Comparison of ENCODE assay signal across 15 cellular contexts in the genomic region with DNA sequence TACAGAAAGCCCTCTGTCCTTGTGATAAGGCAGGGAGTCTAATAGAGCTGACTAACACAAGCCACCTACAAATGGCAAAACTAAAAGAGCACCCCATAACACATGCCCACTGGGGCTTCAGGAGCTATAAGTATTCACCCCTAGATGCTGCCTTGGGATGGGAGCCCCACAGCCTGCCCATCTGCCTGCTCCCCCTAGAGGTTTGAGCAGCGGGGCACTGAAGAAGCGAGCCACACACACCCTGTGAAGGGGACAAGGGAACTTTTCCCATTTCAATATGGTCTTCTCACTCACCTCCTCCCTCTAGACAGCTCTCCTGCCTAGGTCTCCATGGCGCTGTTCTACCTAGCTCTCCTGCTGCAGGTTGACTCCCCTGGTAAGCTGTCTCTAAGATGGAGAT.
DNase-seq lines count a peak whose midpoint lies in the region; ATAC-seq and TF ChIP-seq lines count a peak whose summit lies in the region.
"Had no signal": no experiment of that assay in that cellular context is flagged by ENCODE, and none has a peak within 500 bp of the region (broad histone marks: within the 10 kb centered on the region; RNA-seq: fewer than 3 reads in every experiment).

No MANE protein-coding gene starts in this region.

- peaks cover 2% of the 10 kb centered on the region for H3K9me3 Mint-ChIP-seq in activated CD4-positive, alpha-beta T cell treated with anti-CD3 and anti-CD28 coated beads, Interleukin-2, amount 10 ng/mL, durations not matched to agents 7 days and 5 days

- H3K4me2 ChIP-seq in OCI-LY1 (ENCODE audit: low read length): no peak overlapping the region

- no peak overlapping the region for H2AFZ ChIP-seq in OCI-LY1 (ENCODE audit: low read length)

- H3K9me3 ChIP-seq in BE2C: no peaks in the 10 kb centered on the region
- H3K9me3 ChIP-seq in OCI-LY1 (ENCODE audit: low read length): no peaks in the 10 kb centered on the region

- no peak overlapping the region for H3K9ac ChIP-seq in OCI-LY1 (ENCODE audit: low read length)

- no peak overlapping the region for H3K4me3 Mint-ChIP-seq in activated CD4-positive, alpha-beta T cell treated with anti-CD3 and anti-CD28 coated beads, Interleukin-2, amount 10 ng/mL, durations not matched to agents 7 days and 5 days

- H3K79me2 ChIP-seq in OCI-LY1 (ENCODE audit: insufficient read depth, low read length): no peaks in the 10 kb centered on the region

- H3K27ac ChIP-seq in OCI-LY1 (ENCODE audit: low read depth, low read length, poor library complexity, severe bottlenecking): no peak overlapping the region

- CTCF ChIA-PET in activated CD4-positive, alpha-beta T cell treated with anti-CD3 and anti-CD28 coated beads, Interleukin-2, amount 10 ng/mL, durations not matched to agents 7 days and 5 days (lab: Charles Lee): interaction anchor here (0.8 to 1.4 kb wide), 2 partner anchors 10 to 34 kb away, joined by 3 read pairs; no protein-coding TSS in a partner anchor

- DNase-seq in BE2C (no peak), fibroblast of villous mesenchyme (ENCODE audit: low read depth) (no peak), NCI-H1092 treated with DMSO at 0.1 percent for 48 hours (lab: John Stamatoyannopoulos, UW) (no peak), occipital lobe (lab: John Stamatoyannopoulos, UW) (no peak)
- no peak for DNase-seq in activated CD4-positive, alpha-beta T cell treated with anti-CD3 and anti-CD28 coated beads, Interleukin-2, amount 10 ng/mL, durations not matched to agents 7 days and 5 days
- DNase-seq: C1 segment of cervical spinal cord, DMS153, NCI-H1105, NCI-H187, NCI-H2171, NCI-H446 treated with DMSO at 0.1 percent for 48 hours, NCI-H774 had no signal

- no peaks in the 10 kb centered on the region for H3K9me2 ChIP-seq in OCI-LY1 (ENCODE audit: low read depth, low read length)

- peaks cover 21% of the 10 kb centered on the region for H3K4me1 ChIP-seq in BE2C
- no peaks in the 10 kb centered on the region for H3K4me1 ChIP-seq in OCI-LY1 (ENCODE audit: insufficient read depth, low read length, severe bottlenecking)

- H3K4me3 ChIP-seq in BE2C (ENCODE audit: low read depth, low read length) (no peak overlapping the region), GM12875 (ENCODE audit: low read depth, low read length) (no peak overlapping the region), OCI-LY1 (ENCODE audit: low read depth, low read length, poor library complexity, severe bottlenecking) (no peak overlapping the region), fibroblast of villous mesenchyme (ENCODE audit: low read depth, low read length) (no peak overlapping the region)

- no peaks in the 10 kb centered on the region for H3K36me3 Mint-ChIP-seq in activated CD4-positive, alpha-beta T cell treated with anti-CD3 and anti-CD28 coated beads, Interleukin-2, amount 10 ng/mL, durations not matched to agents 7 days and 5 days (ENCODE audit: low read depth)

- no peaks in the 10 kb centered on the region for H3K4me1 Mint-ChIP-seq in activated CD4-positive, alpha-beta T cell treated with anti-CD3 and anti-CD28 coated beads, Interleukin-2, amount 10 ng/mL, durations not matched to agents 7 days and 5 days

- ATAC-seq in HG02885 (IDR thresholded peaks at IDR 0.05; ENCODE audit: poor library complexity, unreplicated experiment): no peak

- no peaks in the 10 kb centered on the region for H3K36me3 ChIP-seq in BE2C
- H3K36me3 ChIP-seq in OCI-LY1 (ENCODE audit: insufficient read depth, low read length): no peaks in the 10 kb centered on the region

- peak; percentile 21; the same call in 1 of the 2 replicates for TF ChIP-seq CTCF in BE2C (IDR thresholded peaks at IDR 0.05; ENCODE audit: low read depth, low read length)
- peak; percentile 18; the same call in 1 of the 2 replicates for TF ChIP-seq CTCF in GM12875 (IDR thresholded peaks at IDR 0.05; ENCODE audit: borderline replicate concordance, insufficient read depth, low read depth, low read length)
- peak; percentile 27; the same call in 1 of the 2 replicates for TF ChIP-seq CTCF in OCI-LY1 (IDR thresholded peaks at IDR 0.05; ENCODE audit: low read length)
- TF ChIP-seq CTCF in fibroblast of villous mesenchyme (IDR thresholded peaks at IDR 0.05; ENCODE audit: insufficient read depth, low read depth, low read length): peak; percentile 14

- POLR2A ChIA-PET in activated CD4-positive, alpha-beta T cell treated with anti-CD3 and anti-CD28 coated beads, Interleukin-2, amount 10 ng/mL, durations not matched to agents 7 days and 5 days (lab: Charles Lee): no interaction called here

- H3K27me3 Mint-ChIP-seq in activated CD4-positive, alpha-beta T cell treated with anti-CD3 and anti-CD28 coated beads, Interleukin-2, amount 10 ng/mL, durations not matched to agents 7 days and 5 days: no peaks in the 10 kb centered on the region

- no peaks in the 10 kb centered on the region for H4K20me1 ChIP-seq in OCI-LY1 (ENCODE audit: insufficient read depth, low read length)

- no peaks in the 10 kb centered on the region for H3F3A ChIP-seq in OCI-LY1 (ENCODE audit: insufficient read depth, low read length)

- H3K27ac Mint-ChIP-seq in activated CD4-positive, alpha-beta T cell treated with anti-CD3 and anti-CD28 coated beads, Interleukin-2, amount 10 ng/mL, durations not matched to agents 7 days and 5 days: no peak overlapping the region

- H3K27me3 ChIP-seq in BE2C: no peaks in the 10 kb centered on the region
- H3K27me3 ChIP-seq in OCI-LY1 (ENCODE audit: insufficient read depth, low read length): no peaks in the 10 kb centered on the region
